ENCODE assay signal across 8 cellular contexts in genomic region chr17:82351713-82352488, GRCh38.
A peak's percentile ranks its signal among the peaks of the same experiment; 100 is the strongest.
DNase-seq lines count a peak whose midpoint lies in the region; ATAC-seq, FAIRE-seq and TF ChIP-seq lines count a peak whose summit lies in the region.

No MANE protein-coding gene starts in this region.

- peak; percentile 99 for TF ChIP-seq CTCF in D721Med (IDR thresholded peaks at IDR 0.05; ENCODE audit: insufficient read depth, missing control alignments)

- peak; percentile 24 for ATAC-seq in HG02571 (IDR thresholded peaks at IDR 0.05; ENCODE audit: unreplicated experiment)
- no peak for ATAC-seq in GM21619 (IDR thresholded peaks at IDR 0.05; ENCODE audit: unreplicated experiment)

- FAIRE-seq in D721Med (lab: Jason Lieb, UNC) = no peak

- no peak overlapping the region for H3K27ac ChIP-seq in caudate nucleus (ENCODE audit: low read depth, low read length)

- DNase-seq in D721Med (ENCODE audit: insufficient read length, low spot score) (peak; percentile 89), NCI-H226 (peak; percentile 58), caudate nucleus (lab: John Stamatoyannopoulos, UW) (peak in 57 of 61 donors; percentile 16 to 84 (median 57)), kidney glomerular epithelial cell (lab: John Stamatoyannopoulos, UW) (peak; percentile 57)
- peak; percentile 67 for DNase-seq in activated CD4-positive, CD25-positive, alpha-beta regulatory T cell treated with anti-CD3 and anti-CD28 coated beads, Interleukin-2, amount 50 U/mL, for 16 hours (ENCODE audit: low read depth, low spot score)
- DNase-seq in stimulated activated CD4-positive, alpha-beta T cell treated with anti-CD3 and anti-CD28 coated beads, Interleukin-2, amount 100 ng/mL, for 24 hours = peak; percentile 86 to 89
